Comparison of ENCODE assay signal across 1 cellular context in the genomic region with DNA sequence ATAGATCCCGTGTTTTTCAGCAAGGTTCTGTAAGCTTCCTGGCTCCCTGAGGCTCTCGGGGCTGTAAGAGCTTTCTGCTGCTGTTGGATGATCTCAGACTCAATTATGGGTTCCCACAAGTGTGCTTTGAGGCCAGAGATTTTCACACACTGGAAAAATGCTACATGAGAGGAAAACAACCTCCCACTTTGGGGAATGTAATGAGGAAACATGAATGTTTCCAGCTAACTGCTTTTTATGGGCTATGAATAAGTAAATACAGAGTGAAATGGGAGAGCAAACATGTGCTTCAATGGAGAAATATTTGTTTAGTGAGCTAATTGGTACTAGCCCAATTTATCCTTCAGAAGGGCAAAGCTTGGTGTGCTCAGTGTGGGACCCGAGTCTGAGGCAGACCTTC.
TF ChIP-seq lines count a peak whose summit lies in the region.

No MANE protein-coding gene starts in this region.

TF ChIP-seq in HEK293, 187 proteins besides CTCF, POLR2A, EP300 and RAD21 (continued from another document):
- TF ChIP-seq, protein P1, sequence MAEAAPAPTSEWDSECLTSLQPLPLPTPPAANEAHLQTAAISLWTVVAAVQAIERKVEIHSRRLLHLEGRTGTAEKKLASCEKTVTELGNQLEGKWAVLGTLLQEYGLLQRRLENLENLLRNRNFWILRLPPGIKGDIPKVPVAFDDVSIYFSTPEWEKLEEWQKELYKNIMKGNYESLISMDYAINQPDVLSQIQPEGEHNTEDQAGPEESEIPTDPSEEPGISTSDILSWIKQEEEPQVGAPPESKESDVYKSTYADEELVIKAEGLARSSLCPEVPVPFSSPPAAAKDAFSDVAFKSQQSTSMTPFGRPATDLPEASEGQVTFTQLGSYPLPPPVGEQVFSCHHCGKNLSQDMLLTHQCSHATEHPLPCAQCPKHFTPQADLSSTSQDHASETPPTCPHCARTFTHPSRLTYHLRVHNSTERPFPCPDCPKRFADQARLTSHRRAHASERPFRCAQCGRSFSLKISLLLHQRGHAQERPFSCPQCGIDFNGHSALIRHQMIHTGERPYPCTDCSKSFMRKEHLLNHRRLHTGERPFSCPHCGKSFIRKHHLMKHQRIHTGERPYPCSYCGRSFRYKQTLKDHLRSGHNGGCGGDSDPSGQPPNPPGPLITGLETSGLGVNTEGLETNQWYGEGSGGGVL (tag by site-specific recombination; IDR thresholded peaks at IDR 0.05), result 0 out of 2 replicates have a peak, but pooled peaks have one; percentile 27
- TF ChIP-seq, protein P2, sequence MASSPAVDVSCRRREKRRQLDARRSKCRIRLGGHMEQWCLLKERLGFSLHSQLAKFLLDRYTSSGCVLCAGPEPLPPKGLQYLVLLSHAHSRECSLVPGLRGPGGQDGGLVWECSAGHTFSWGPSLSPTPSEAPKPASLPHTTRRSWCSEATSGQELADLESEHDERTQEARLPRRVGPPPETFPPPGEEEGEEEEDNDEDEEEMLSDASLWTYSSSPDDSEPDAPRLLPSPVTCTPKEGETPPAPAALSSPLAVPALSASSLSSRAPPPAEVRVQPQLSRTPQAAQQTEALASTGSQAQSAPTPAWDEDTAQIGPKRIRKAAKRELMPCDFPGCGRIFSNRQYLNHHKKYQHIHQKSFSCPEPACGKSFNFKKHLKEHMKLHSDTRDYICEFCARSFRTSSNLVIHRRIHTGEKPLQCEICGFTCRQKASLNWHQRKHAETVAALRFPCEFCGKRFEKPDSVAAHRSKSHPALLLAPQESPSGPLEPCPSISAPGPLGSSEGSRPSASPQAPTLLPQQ (tag by site-specific recombination; IDR thresholded peaks at IDR 0.05), result peak; percentile 35; the same call in 1 of the 2 replicates
TF ChIP-seq in HEK293: peak in this region for 30.
